ENCODE assay signal across 17 cellular contexts in genomic region chr21:44889625-44890337, GRCh38. TPM values are rescaled to one million over a fixed set of nuclear protein-coding genes. Genes with fewer than 3 reads are reported as not detected.
"Had no signal": no experiment of that assay in that cellular context is flagged by ENCODE, and none has a peak within 500 bp of the region (broad histone marks: within the 10 kb centered on the region; RNA-seq: fewer than 3 reads in every experiment).

No MANE protein-coding gene starts in this region.

- DNase-seq: activated CD4-positive, alpha-beta T cell treated with anti-CD3 and anti-CD28 coated beads for 36 hours; activated CD4-positive, alpha-beta T cell treated with anti-CD3 and anti-CD28 coated beads, Interleukin-2, amount 50 U/mL, for 48 hours; activated CD8-positive, alpha-beta memory T cell treated with anti-CD3 and anti-CD28 coated beads, Interleukin-2, amount 10 ng/mL, durations not matched to agents 7 days and 5 days; activated naive CD8-positive, alpha-beta T cell treated with anti-CD3 and anti-CD28 coated beads, Interleukin-2, amount 10 ng/mL, durations not matched to agents 7 days and 5 days; amygdala; foreskin melanocyte; ovary; sigmoid colon; stimulated activated naive CD4-positive, alpha-beta T cell treated with Interleukin-2 at 50 U/mL for 16 hours; substantia nigra; tibial artery had no signal

- H3K27me3 ChIP-seq: cardiac muscle cell, ovary had no signal

- H3K4me1 Mint-ChIP-seq: neural crest cell, WTC11 had no signal

- H3K27ac Mint-ChIP-seq: activated CD4-positive, alpha-beta T cell treated with anti-CD3 and anti-CD28 coated beads for 36 hours; activated CD8-positive, alpha-beta memory T cell treated with anti-CD3 and anti-CD28 coated beads, Interleukin-2, amount 10 ng/mL, durations not matched to agents 7 days and 5 days; activated naive CD8-positive, alpha-beta T cell treated with anti-CD3 and anti-CD28 coated beads, Interleukin-2, amount 10 ng/mL, durations not matched to agents 7 days and 5 days; T-helper 2 cell treated with Interferon-gamma antibody and Interleukin-4, amounts not matched to agents 5 μg/mL and 100 μg/mL, for 36 hours; WTC11 had no signal

- ATAC-seq: activated CD4-positive, alpha-beta T cell treated with anti-CD3 and anti-CD28 coated beads for 36 hours; activated CD8-positive, alpha-beta memory T cell treated with anti-CD3 and anti-CD28 coated beads, Interleukin-2, amount 10 ng/mL, durations not matched to agents 7 days and 5 days; left lobe of liver; WTC11 had no signal

- H3K9me3 ChIP-seq: ovary, sigmoid colon, tibial artery had no signal

- H3K4me3 ChIP-seq: cardiac muscle cell, ovary, sigmoid colon, tibial artery had no signal

- H3K27ac ChIP-seq: cardiac muscle cell, ovary, sigmoid colon, tibial artery had no signal

- H3K36me3 ChIP-seq: cardiac muscle cell, ovary, sigmoid colon, tibial artery had no signal

- H3K4me1 ChIP-seq: sigmoid colon had no signal

- H3K9me3 Mint-ChIP-seq: activated naive CD8-positive, alpha-beta T cell treated with anti-CD3 and anti-CD28 coated beads, Interleukin-2, amount 10 ng/mL, durations not matched to agents 7 days and 5 days; neural crest cell; T-helper 2 cell treated with Interferon-gamma antibody and Interleukin-4, amounts not matched to agents 5 μg/mL and 100 μg/mL, for 36 hours; WTC11 had no signal

- H3K36me3 Mint-ChIP-seq: WTC11 had no signal

- H3K4me3 Mint-ChIP-seq: activated CD4-positive, alpha-beta T cell treated with anti-CD3 and anti-CD28 coated beads for 36 hours; activated CD8-positive, alpha-beta memory T cell treated with anti-CD3 and anti-CD28 coated beads, Interleukin-2, amount 10 ng/mL, durations not matched to agents 7 days and 5 days; activated naive CD8-positive, alpha-beta T cell treated with anti-CD3 and anti-CD28 coated beads, Interleukin-2, amount 10 ng/mL, durations not matched to agents 7 days and 5 days; neural crest cell; T-helper 2 cell treated with Interferon-gamma antibody and Interleukin-4, amounts not matched to agents 5 μg/mL and 100 μg/mL, for 36 hours; WTC11 had no signal

- H3K27me3 Mint-ChIP-seq: activated CD4-positive, alpha-beta T cell treated with anti-CD3 and anti-CD28 coated beads for 36 hours; activated CD8-positive, alpha-beta memory T cell treated with anti-CD3 and anti-CD28 coated beads, Interleukin-2, amount 10 ng/mL, durations not matched to agents 7 days and 5 days; activated naive CD8-positive, alpha-beta T cell treated with anti-CD3 and anti-CD28 coated beads, Interleukin-2, amount 10 ng/mL, durations not matched to agents 7 days and 5 days had no signal

RNA-seq across cellular contexts. Expression of gene ITGB2, which starts 30.9 kb away (rescaled TPM):
- total RNA-seq: fibroblast of lung had no signal
